7 cellular contexts compared by ENCODE assay signal in genomic region chr13:25738342-25738771, GRCh38.
DNase-seq lines count a peak whose midpoint lies in the region; ATAC-seq and TF ChIP-seq lines count a peak whose summit lies in the region.

No MANE protein-coding gene starts in this region.

- no peaks in the 10 kb centered on the region for H3K9me3 ChIP-seq in HEK293 (ENCODE audit: control insufficient read depth, insufficient read depth, low read depth, low read length)

- no peaks in the 10 kb centered on the region for H3K36me3 Mint-ChIP-seq in neural crest cell (ENCODE audit: low read depth)
- no peaks in the 10 kb centered on the region for H3K36me3 Mint-ChIP-seq in stimulated activated naive B cell treated with anti-CD40 and anti-IgM and Interleukin-4, amounts not matched to agents 10 μg/mL and 1 μg/mL and 100 μg/mL, for 72 hours

- H3K27ac Mint-ChIP-seq in neural crest cell (ENCODE audit: unreplicated experiment) = peak overlapping the region; percentile 76
- H3K27ac Mint-ChIP-seq in stimulated activated naive B cell treated with anti-CD40 and anti-IgM and Interleukin-4, amounts not matched to agents 10 μg/mL and 1 μg/mL and 100 μg/mL, for 72 hours = no peak overlapping the region

- POLR2A ChIA-PET in HEK293 (lab: Yijun Ruan, JAX) = no interaction called here

- H3K36me3 ChIP-seq in HEK293 (ENCODE audit: control insufficient read depth in 2 of 2, insufficient read depth in 1 of 2, low read length in 2 of 2) = no peaks in the 10 kb centered on the region

- H3K27me3 Mint-ChIP-seq in neural crest cell (ENCODE audit: low read depth) = no peaks in the 10 kb centered on the region
- peaks cover 0 to 4% of the 10 kb centered on the region in 2 donors for H3K27me3 Mint-ChIP-seq in stimulated activated naive B cell treated with anti-CD40 and anti-IgM and Interleukin-4, amounts not matched to agents 10 μg/mL and 1 μg/mL and 100 μg/mL, for 72 hours

- H3K4me1 ChIP-seq in HEK293 (ENCODE audit: control insufficient read depth, insufficient read depth, low read length) = peaks cover 10% of the 10 kb centered on the region

- H3K4me3 ChIP-seq in HEK293 (ENCODE audit: low read depth, low read length) = no peak overlapping the region
- no peak overlapping the region for H3K4me3 ChIP-seq in astrocyte of the cerebellum (ENCODE audit: low read depth, low read length)

- H3K4me3 Mint-ChIP-seq in neural crest cell = no peak overlapping the region
- H3K4me3 Mint-ChIP-seq in stimulated activated naive B cell treated with anti-CD40 and anti-IgM and Interleukin-4, amounts not matched to agents 10 μg/mL and 1 μg/mL and 100 μg/mL, for 72 hours = no peak overlapping the region

- in situ Hi-C loops in astrocyte of the cerebellum (cut with HindIII; ENCODE audit: low sequenced_read_pairs) = no loop called here

- CTCF ChIA-PET in HEK293 (lab: Yijun Ruan, JAX) = no interaction called here

- DNase-seq in NCI-H2081 treated with DMSO at 0.1 percent for 48 hours (lab: John Stamatoyannopoulos, UW) (peak; percentile 37), astrocyte of the cerebellum (ENCODE audit: low read depth) (peak; percentile 64), neural crest cell (ENCODE audit: low read depth, low spot score) (no peak)
- DNase-seq in activated CD4-positive, alpha-beta T cell treated with anti-CD3 and anti-CD28 coated beads, Interleukin-2, amount 50 U/mL, for 48 hours = no peak
- no peak for DNase-seq in stimulated activated naive B cell treated with anti-CD40 and anti-IgM and Interleukin-4, amounts not matched to agents 10 μg/mL and 1 μg/mL and 100 μg/mL, for 72 hours

- TF ChIP-seq CTCF in HEK293 (tag by site-specific recombination; IDR thresholded peaks at IDR 0.05) = no peak
- no peak for TF ChIP-seq CTCF in astrocyte of the cerebellum (IDR thresholded peaks at IDR 0.05; ENCODE audit: low read depth, low read length, missing control alignments)
- TF ChIP-seq CTCF in neural crest cell (conservative IDR thresholded peaks at IDR 0.05) = no peak

- H3K4me1 Mint-ChIP-seq in neural crest cell = no peaks in the 10 kb centered on the region
- H3K4me1 Mint-ChIP-seq in stimulated activated naive B cell treated with anti-CD40 and anti-IgM and Interleukin-4, amounts not matched to agents 10 μg/mL and 1 μg/mL and 100 μg/mL, for 72 hours = no peaks in the 10 kb centered on the region

- ATAC-seq in GM21529 (IDR thresholded peaks at IDR 0.05; ENCODE audit: unreplicated experiment) = no peak
- ATAC-seq in stimulated activated naive B cell treated with anti-CD40 and anti-IgM and Interleukin-4, amounts not matched to agents 10 μg/mL and 1 μg/mL and 100 μg/mL, for 72 hours (replicated peaks) = no peak

- H3K9me3 Mint-ChIP-seq in neural crest cell = no peaks in the 10 kb centered on the region
- H3K9me3 Mint-ChIP-seq in stimulated activated naive B cell treated with anti-CD40 and anti-IgM and Interleukin-4, amounts not matched to agents 10 μg/mL and 1 μg/mL and 100 μg/mL, for 72 hours = no peaks in the 10 kb centered on the region

- H3K27ac ChIP-seq in HEK293 (ENCODE audit: extremely low read depth, low read depth, low read length) = peak overlapping the region; percentile 24; the same call in 1 of the 2 replicates

TF ChIP-seq in HEK293, 187 proteins besides CTCF, POLR2A, EP300 and RAD21:
- TF ChIP-seq HOXA7 (CRISPR knock-in tag; IDR thresholded peaks at IDR 0.05; ENCODE audit: borderline replicate concordance) = no peak
- TF ChIP-seq ZFP3 (tag by site-specific recombination; IDR thresholded peaks at IDR 0.05; ENCODE audit: low read depth) = no peak
- TF ChIP-seq ZNF335 (tag by site-specific recombination; conservative IDR thresholded peaks at IDR 0.05) = 0 out of 2 replicates have a peak, but pooled peaks have one; percentile 20
- TF ChIP-seq TRIM28 (IDR thresholded peaks at IDR 0.05; ENCODE audit: borderline replicate concordance, low read length) = 0 out of 2 replicates have a peak, but pooled peaks have one; percentile 15
- TF ChIP-seq ZNF530 (tag by site-specific recombination; IDR thresholded peaks at IDR 0.05; ENCODE audit: low read depth) = no peak
- no peak for TF ChIP-seq ELK4 (IDR thresholded peaks at IDR 0.05; ENCODE audit: borderline replicate concordance, low read depth, low read length)
- no peak for TF ChIP-seq GFI1B (tag by site-specific recombination; IDR thresholded peaks at IDR 0.05)
- no peak for TF ChIP-seq ZNF654 (tag by site-specific recombination; IDR thresholded peaks at IDR 0.05; ENCODE audit: low read depth)
- no peak for TF ChIP-seq ZNF513 (tag by site-specific recombination; IDR thresholded peaks at IDR 0.05)
- TF ChIP-seq KLF9 (tag by site-specific recombination; IDR thresholded peaks at IDR 0.05; ENCODE audit: low read depth) = no peak
- no peak for TF ChIP-seq PRDM2 (tag by site-specific recombination; IDR thresholded peaks at IDR 0.05; ENCODE audit: borderline replicate concordance)
- TF ChIP-seq ZSCAN18 (tag by site-specific recombination; IDR thresholded peaks at IDR 0.05) = no peak
- no peak for TF ChIP-seq HOXD13 (CRISPR knock-in tag; IDR thresholded peaks at IDR 0.05; ENCODE audit: borderline replicate concordance)

Comparison
In these comparisons a context has a peak if more than half of its experiments do, and no peak if none do; other contexts are left out.
1. DNase-seq: peak in NCI-H2081 treated with DMSO at 0.1 percent for 48 hours (single experiment) and astrocyte of the cerebellum (single experiment); none in neural crest cell (single experiment), activated CD4-positive, alpha-beta T cell treated with anti-CD3 and anti-CD28 coated beads, Interleukin-2, amount 50 U/mL, for 48 hours (0 of 2) and stimulated activated naive B cell treated with anti-CD40 and anti-IgM and Interleukin-4, amounts not matched to agents 10 μg/mL and 1 μg/mL and 100 μg/mL, for 72 hours (single experiment).